21 cellular contexts compared by ENCODE assay signal in genomic region chr20:36144336-36144735, GRCh38. TPM values are rescaled to one million over a fixed set of nuclear protein-coding genes. Genes with fewer than 3 reads are reported as not detected.
DNase-seq lines count a peak whose midpoint lies in the region; ATAC-seq and TF ChIP-seq lines count a peak whose summit lies in the region.
"Had no signal": no experiment of that assay in that cellular context is flagged by ENCODE, and none has a peak within 500 bp of the region (broad histone marks: within the 10 kb centered on the region; RNA-seq: fewer than 3 reads in every experiment).

No MANE protein-coding gene starts in this region.

- no peaks in the 10 kb centered on the region for H3K36me3 Mint-ChIP-seq in chondrocyte (ENCODE audit: low read depth)
- H3K36me3 Mint-ChIP-seq in activated naive CD8-positive, alpha-beta T cell treated with anti-CD3 and anti-CD28 coated beads for 36 hours = no peaks in the 10 kb centered on the region
- H3K36me3 Mint-ChIP-seq: activated naive CD8-positive, alpha-beta T cell treated with anti-CD3 and anti-CD28 coated beads, Interleukin-2, amount 10 ng/mL, durations not matched to agents 7 days and 5 days; memory B cell; naive B cell; type B pancreatic cell had no signal

- intact Hi-C loops in posterior cingulate gyrus (cut with DNase I) = no loop called here

- H3K27me3 Mint-ChIP-seq in chondrocyte (ENCODE audit: low read depth) = no peaks in the 10 kb centered on the region
- H3K27me3 Mint-ChIP-seq in activated naive CD8-positive, alpha-beta T cell treated with anti-CD3 and anti-CD28 coated beads for 36 hours = peaks cover 22% of the 10 kb centered on the region
- H3K27me3 Mint-ChIP-seq: type B pancreatic cell had no signal

- in situ Hi-C loops in SK-MEL-5 (cut with HindIII; ENCODE audit: low pct_unique_long_range_greater_than_20kb, low sequenced_read_pairs) = no loop called here

- TF ChIP-seq CTCF in BE2C (IDR thresholded peaks at IDR 0.05; ENCODE audit: low read depth, low read length) = no peak
- no peak for TF ChIP-seq CTCF in chondrocyte (IDR thresholded peaks at IDR 0.05)

- no peak for ATAC-seq in HG03045 (IDR thresholded peaks at IDR 0.05; ENCODE audit: unreplicated experiment)
- ATAC-seq: GM12878 had no signal

- peaks cover 36% of the 10 kb centered on the region for H3K4me1 Mint-ChIP-seq in chondrocyte (ENCODE audit: low read depth)
- peaks cover 5% of the 10 kb centered on the region for H3K4me1 Mint-ChIP-seq in activated naive CD8-positive, alpha-beta T cell treated with anti-CD3 and anti-CD28 coated beads for 36 hours

- no peaks in the 10 kb centered on the region for H3K27me3 ChIP-seq in BE2C
- H3K27me3 ChIP-seq: esophagus squamous epithelium, right atrium auricular region had no signal

- H3K36me3 ChIP-seq in BE2C = no peaks in the 10 kb centered on the region
- H3K36me3 ChIP-seq: esophagus squamous epithelium, right atrium auricular region had no signal

- no peak overlapping the region for H3K27ac Mint-ChIP-seq in chondrocyte (ENCODE audit: unreplicated experiment)
- H3K27ac Mint-ChIP-seq in activated naive CD8-positive, alpha-beta T cell treated with anti-CD3 and anti-CD28 coated beads for 36 hours = no peak overlapping the region
- H3K27ac Mint-ChIP-seq: activated naive CD8-positive, alpha-beta T cell treated with anti-CD3 and anti-CD28 coated beads, Interleukin-2, amount 10 ng/mL, durations not matched to agents 7 days and 5 days; activated T-helper 2 cell treated with anti-CD3 and anti-CD28 coated beads, Interferon-gamma antibody, Interleukin-2, Interleukin-4, amounts not matched to agents 10 μg/mL and 5 μg/mL and 100 μg/mL, durations not matched to agents 14 hours and 24 hours and 36 hours; memory B cell; type B pancreatic cell had no signal

- H3K4me1 ChIP-seq in BE2C = 0 out of 2 replicates have a peak, but pooled peaks cover 3% of the 10 kb centered on the region

- H3K4me3 ChIP-seq in BE2C (ENCODE audit: low read depth, low read length) = no peak overlapping the region
- H3K4me3 ChIP-seq: esophagus squamous epithelium, GM12878, right atrium auricular region had no signal

- H3K9me3 ChIP-seq in BE2C = no peaks in the 10 kb centered on the region
- H3K9me3 ChIP-seq: esophagus squamous epithelium, right atrium auricular region had no signal

- DNase-seq in BE2C = peak; percentile 39
- peak; percentile 44 for DNase-seq in HK-2 (ENCODE audit: unreplicated experiment)
- DNase-seq in SK-MEL-5 (ENCODE audit: low read depth, low spot score) = peak; percentile 53
- peak; percentile 69 for DNase-seq in myocyte (ENCODE audit: low read depth)
- DNase-seq in posterior cingulate gyrus = no peak
- no peak for DNase-seq in chondrocyte (ENCODE audit: low spot score)
- DNase-seq in activated naive CD8-positive, alpha-beta T cell treated with anti-CD3 and anti-CD28 coated beads for 36 hours = no peak
- DNase-seq: activated CD8-positive, alpha-beta memory T cell treated with anti-CD3 and anti-CD28 coated beads, Interleukin-2, amount 50 U/mL, for 4 hours; activated naive CD8-positive, alpha-beta T cell treated with anti-CD3 and anti-CD28 coated beads, Interleukin-2, amount 10 ng/mL, durations not matched to agents 7 days and 5 days; effector CD8-positive, alpha-beta T cell; esophagus squamous epithelium; HCEC 1CT; kidney; naive B cell; occipital lobe had no signal

- H3K4me3 Mint-ChIP-seq in chondrocyte (ENCODE audit: unreplicated experiment) = no peak overlapping the region
- H3K4me3 Mint-ChIP-seq in activated naive CD8-positive, alpha-beta T cell treated with anti-CD3 and anti-CD28 coated beads for 36 hours = no peak overlapping the region
- H3K4me3 Mint-ChIP-seq: activated naive CD8-positive, alpha-beta T cell treated with anti-CD3 and anti-CD28 coated beads, Interleukin-2, amount 10 ng/mL, durations not matched to agents 7 days and 5 days; memory B cell; naive B cell; type B pancreatic cell had no signal

- no peaks in the 10 kb centered on the region for H3K9me3 Mint-ChIP-seq in chondrocyte (ENCODE audit: low read depth)
- H3K9me3 Mint-ChIP-seq in activated naive CD8-positive, alpha-beta T cell treated with anti-CD3 and anti-CD28 coated beads for 36 hours = no peaks in the 10 kb centered on the region
- H3K9me3 Mint-ChIP-seq: activated naive CD8-positive, alpha-beta T cell treated with anti-CD3 and anti-CD28 coated beads, Interleukin-2, amount 10 ng/mL, durations not matched to agents 7 days and 5 days; activated T-helper 2 cell treated with anti-CD3 and anti-CD28 coated beads, Interferon-gamma antibody, Interleukin-2, Interleukin-4, amounts not matched to agents 10 μg/mL and 5 μg/mL and 100 μg/mL, durations not matched to agents 14 hours and 24 hours and 36 hours; memory B cell; type B pancreatic cell had no signal

RNA-seq across cellular contexts. Expression of gene EPB41L1, which starts 10.2 kb away (rescaled TPM):
- polyA plus RNA-seq in BE2C (2012; ENCODE audit: insufficient read depth, insufficient read length, low read depth) = 16.4 TPM
- total RNA-seq in SK-MEL-5 (2014; rRNA removed; shearing (Covaris generic)) = 6.0 and 9.8 TPM in 2 replicates
- polyA plus RNA-seq in SK-MEL-5 (2015; cell fraction: cytosol; rRNA removed) = 26.8 and 39.1 TPM in 2 replicates
- 7.1 and 7.6 TPM in 2 replicates for polyA plus RNA-seq in SK-MEL-5 (2015; cell fraction: nucleus; rRNA removed)
- total RNA-seq in myocyte = 8.3 and 8.8 TPM in 2 replicates
- 28.2 TPM for polyA plus RNA-seq in myocyte (2012)
- total RNA-seq in chondrocyte = 41.1 to 42.7 TPM (median 42.1 TPM) in 3 replicates
- total RNA-seq in activated naive CD8-positive, alpha-beta T cell treated with anti-CD3 and anti-CD28 coated beads for 36 hours = under 1 TPM; 0.84 to 0.99 TPM

Comparison
In these comparisons a context has a peak if more than half of its experiments do, and no peak if none do; other contexts are left out.
1. DNase-seq: peak in BE2C (single experiment), HK-2 (single experiment), SK-MEL-5 (single experiment) and myocyte (single experiment); none in posterior cingulate gyrus (0 of 10), chondrocyte (single experiment) and activated naive CD8-positive, alpha-beta T cell treated with anti-CD3 and anti-CD28 coated beads for 36 hours (single experiment).